Comparison of ENCODE assay signal across 24 cellular contexts in genomic region chr9:6969805-6970204, GRCh38.
"Had no signal": no experiment of that assay in that cellular context is flagged by ENCODE, and none has a peak within 500 bp of the region (broad histone marks: within the 10 kb centered on the region; RNA-seq: fewer than 3 reads in every experiment).

No MANE protein-coding gene starts in this region.

- H2AFZ ChIP-seq: hepatocyte had no signal

- H3K4me2 ChIP-seq: hepatocyte had no signal

- H3K27me3 Mint-ChIP-seq: stimulated activated naive B cell treated with anti-CD40 and anti-IgM and Interleukin-4, amounts not matched to agents 10 μg/mL and 1 μg/mL and 100 μg/mL, for 72 hours had no signal

- H3K4me3 Mint-ChIP-seq: endodermal cell; natural killer cell; stimulated activated naive B cell treated with anti-CD40 and anti-IgM and Interleukin-4, amounts not matched to agents 10 μg/mL and 1 μg/mL and 100 μg/mL, for 72 hours had no signal

- H3K4me1 ChIP-seq: foreskin keratinocyte, prostate gland, transverse colon had no signal

- H3K36me3 ChIP-seq: pancreas, prostate gland, spleen, stomach, thoracic aorta, transverse colon had no signal

- ATAC-seq: foreskin keratinocyte; natural killer cell; pancreas; sciatic nerve; stimulated activated naive B cell treated with anti-CD40 and anti-IgM and Interleukin-4, amounts not matched to agents 10 μg/mL and 1 μg/mL and 100 μg/mL, for 72 hours had no signal

- H3K36me3 Mint-ChIP-seq: natural killer cell had no signal

- H3K9me3 ChIP-seq: pancreas, prostate gland, spleen, stomach, thoracic aorta, transverse colon had no signal

- H3K27ac ChIP-seq: coronary artery, foreskin keratinocyte, hepatocyte, pancreas, prostate gland, spleen, stomach, thoracic aorta, transverse colon had no signal

- H3K27ac Mint-ChIP-seq: endodermal cell; stimulated activated naive B cell treated with anti-CD40 and anti-IgM and Interleukin-4, amounts not matched to agents 10 μg/mL and 1 μg/mL and 100 μg/mL, for 72 hours had no signal

- DNase-seq: effector CD4-positive, alpha-beta T cell; endodermal cell; erythroblast; foreskin keratinocyte; head of caudate nucleus; mammary epithelial cell; natural killer cell; occipital lobe; pancreas; retina; spleen; stimulated activated CD4-positive, alpha-beta T cell treated with anti-CD3 and anti-CD28 coated beads, Interleukin-15, amount 100 ng/mL, for 24 hours; stimulated activated CD4-positive, alpha-beta T cell treated with anti-CD3 and anti-CD28 coated beads, Interleukin-1b, Interleukin-23, amount 100 ng/mL, for 48 hours; stimulated activated CD4-positive, alpha-beta T cell treated with anti-CD3 and anti-CD28 coated beads, Interleukin-4, amount 100 ng/mL, for 24 hours; stimulated activated naive B cell treated with anti-CD40 and anti-IgM and Interleukin-4, amounts not matched to agents 10 μg/mL and 1 μg/mL and 100 μg/mL, for 72 hours; stomach; substantia nigra; transverse colon had no signal

- FAIRE-seq: endothelial cell of umbilical vein, pancreas had no signal

- H3K4me3 ChIP-seq: coronary artery, hepatocyte, pancreas, prostate gland, spleen, stomach, thoracic aorta, transverse colon had no signal

- H3K4me1 Mint-ChIP-seq: endodermal cell had no signal

- H3K27me3 ChIP-seq: foreskin keratinocyte, hepatocyte, pancreas, spleen, stomach, transverse colon had no signal
